10 cellular contexts compared by ENCODE assay signal in the genomic region with DNA sequence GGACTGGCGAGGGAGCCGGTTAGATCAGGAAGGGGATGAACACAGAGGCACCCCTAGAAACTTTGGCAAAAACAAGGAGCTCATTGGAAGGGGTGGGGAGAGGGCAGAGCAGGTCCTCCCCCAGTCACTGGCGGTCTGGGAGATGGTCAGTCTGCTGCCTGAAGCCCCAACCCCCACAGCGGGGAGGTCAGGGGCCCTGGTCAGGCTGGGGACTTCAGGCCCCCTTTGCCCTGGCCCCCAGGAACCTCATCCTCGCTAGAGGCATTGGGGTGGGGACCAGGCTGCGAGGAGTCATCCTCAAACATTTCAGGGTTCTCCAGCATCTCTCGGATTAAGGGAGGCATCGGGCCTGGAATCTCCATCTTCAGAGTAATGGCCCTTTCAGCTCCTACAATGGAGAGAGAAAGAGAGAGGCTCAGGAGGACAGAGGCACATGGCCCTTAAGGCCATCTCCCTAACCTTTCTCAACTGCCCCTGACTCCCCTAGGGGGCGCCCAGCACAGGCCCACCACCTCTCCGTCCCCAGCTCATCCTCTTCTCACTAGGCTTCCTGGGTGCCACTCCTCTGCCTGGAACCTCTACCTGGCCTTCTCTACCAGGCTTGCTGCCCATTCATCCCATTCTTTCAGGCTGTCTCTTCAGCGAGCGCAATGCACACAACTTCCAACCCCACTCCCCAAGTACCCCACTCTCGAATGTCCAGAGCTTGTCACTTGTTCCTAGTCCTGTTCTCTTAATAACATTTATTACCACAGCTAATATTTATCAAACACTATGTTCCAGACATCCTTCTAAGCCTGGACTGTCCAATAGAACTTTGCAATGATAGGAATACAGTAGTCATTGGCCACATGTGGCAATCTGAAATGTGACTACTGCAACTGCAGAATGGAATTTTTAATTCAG. TPM values are rescaled to one million over a fixed set of nuclear protein-coding genes. Genes with fewer than 3 reads are reported as not detected.
DNase-seq lines count a peak whose midpoint lies in the region; ATAC-seq and TF ChIP-seq lines count a peak whose summit lies in the region.
"Had no signal": no experiment of that assay in that cellular context is flagged by ENCODE, and none has a peak within 500 bp of the region (broad histone marks: within the 10 kb centered on the region; RNA-seq: fewer than 3 reads in every experiment).

No MANE protein-coding gene starts in this region.

- no peaks in the 10 kb centered on the region for H3K9me3 ChIP-seq in psoas muscle
- H3K9me3 ChIP-seq: left lung had no signal

- DNase-seq in activated CD4-positive, alpha-beta T cell treated with anti-CD3 and anti-CD28 coated beads for 36 hours, result peak; percentile 48
- DNase-seq in activated CD4-positive, alpha-beta T cell treated with anti-CD3 and anti-CD28 coated beads, Interleukin-2, amount 50 U/mL, for 4 hours, result no peak
- DNase-seq in brain microvascular endothelial cell (no peak), psoas muscle (no peak), cortex of kidney (lab: John Stamatoyannopoulos, UW) (no peak), DMS114 treated with DMSO at 0.1 percent for 48 hours (lab: John Stamatoyannopoulos, UW; ENCODE audit: unreplicated experiment) (no peak)
- DNase-seq: left lung had no signal

- H3K27me3 ChIP-seq in brain microvascular endothelial cell (replicated peaks), result no peaks in the 10 kb centered on the region
- no peaks in the 10 kb centered on the region for H3K27me3 ChIP-seq in psoas muscle (ENCODE audit: insufficient read depth in 3 of 3, low read length in 2 of 3)
- H3K27me3 ChIP-seq: left lung had no signal

- H3K4me1 Mint-ChIP-seq in activated CD4-positive, alpha-beta T cell treated with anti-CD3 and anti-CD28 coated beads for 36 hours, result peaks cover 59% of the 10 kb centered on the region

- CTCF ChIA-PET in activated CD4-positive, alpha-beta T cell treated with anti-CD3 and anti-CD28 coated beads for 36 hours (lab: Charles Lee), result interaction anchor here (0.7 to 10.7 kb wide), 22 partner anchors 9 to 290 kb away, joined by 3 to 173 read pairs (median 4); a partner anchor contains a TSS

- POLR2A ChIA-PET in activated CD4-positive, alpha-beta T cell treated with anti-CD3 and anti-CD28 coated beads for 36 hours (lab: Charles Lee), result interaction anchor here (0.8 kb wide), 1 partner anchor 56 kb away, joined by 5 read pairs; a partner anchor contains a TSS

- TF ChIP-seq CTCF in LNCAP (IDR thresholded peaks at IDR 0.05), result peak; percentile 44
- TF ChIP-seq CTCF in brain microvascular endothelial cell (IDR thresholded peaks at IDR 0.05; ENCODE audit: low read depth, low read length, missing control alignments), result peak; percentile 62
- peak; percentile 8 for TF ChIP-seq CTCF in psoas muscle (IDR thresholded peaks at IDR 0.05)

- H3K36me3 ChIP-seq in brain microvascular endothelial cell (replicated peaks) (peaks cover 44% of the 10 kb centered on the region), psoas muscle (ENCODE audit: insufficient read depth in 1 of 2, low read depth in 1 of 2) (peaks cover 0 to 39% of the 10 kb centered on the region in 2 donors)

- intact Hi-C loops in activated CD4-positive, alpha-beta T cell treated with anti-CD3 and anti-CD28 coated beads for 36 hours (cut with DNase I, micrococcal nuclease), result loop anchor here in 1 of 2 experiments (10.0 kb wide), 1 partner anchor 113 kb away; a partner anchor contains a TSS
- intact Hi-C loops in psoas muscle (cut with DNase I), result loop anchor here in 1 of 2 donors (2.0 kb wide), 1 partner anchor 75 kb away; no protein-coding TSS in a partner anchor

- 83 to 90% (median 88%) methylated on average over 13 of the region's 13 CpGs for WGBS in psoas muscle, 3 donors

- no peaks in the 10 kb centered on the region for H3K9me3 Mint-ChIP-seq in activated CD4-positive, alpha-beta T cell treated with anti-CD3 and anti-CD28 coated beads for 36 hours (ENCODE audit: low read depth)
- H3K9me3 Mint-ChIP-seq: dendritic cell treated with granulocyte-macrophage colony-stimulating factor and Interleukin-4, amounts not matched to agents 40 ng/mL and 50 ng/mL, for 4 days had no signal

- peak overlapping the region; percentile 10 for H3K27ac Mint-ChIP-seq in activated CD4-positive, alpha-beta T cell treated with anti-CD3 and anti-CD28 coated beads for 36 hours
- H3K27ac Mint-ChIP-seq: dendritic cell treated with granulocyte-macrophage colony-stimulating factor and Interleukin-4, amounts not matched to agents 40 ng/mL and 50 ng/mL, for 4 days had no signal

- peaks cover 20% of the 10 kb centered on the region for H3K36me3 Mint-ChIP-seq in activated CD4-positive, alpha-beta T cell treated with anti-CD3 and anti-CD28 coated beads for 36 hours (ENCODE audit: low read depth)

- no peak overlapping the region for H3K4me3 Mint-ChIP-seq in activated CD4-positive, alpha-beta T cell treated with anti-CD3 and anti-CD28 coated beads for 36 hours
- H3K4me3 Mint-ChIP-seq: dendritic cell treated with granulocyte-macrophage colony-stimulating factor and Interleukin-4, amounts not matched to agents 40 ng/mL and 50 ng/mL, for 4 days had no signal

- no peaks in the 10 kb centered on the region for H3K4me1 ChIP-seq in psoas muscle

- in situ Hi-C loops in brain microvascular endothelial cell (cut with HindIII; ENCODE audit: low pct_ligation_motif_present, low sequenced_read_pairs), result no loop called here

- H3K27ac ChIP-seq in brain microvascular endothelial cell (no peak overlapping the region), psoas muscle (no peak overlapping the region)
- H3K27ac ChIP-seq: left lung had no signal

- H3K27me3 Mint-ChIP-seq in activated CD4-positive, alpha-beta T cell treated with anti-CD3 and anti-CD28 coated beads for 36 hours, result no peaks in the 10 kb centered on the region
- H3K27me3 Mint-ChIP-seq: dendritic cell treated with granulocyte-macrophage colony-stimulating factor and Interleukin-4, amounts not matched to agents 40 ng/mL and 50 ng/mL, for 4 days had no signal

- H3K4me3 ChIP-seq in brain microvascular endothelial cell (ENCODE audit: low read depth, low read length) (no peak overlapping the region), psoas muscle (no peak overlapping the region)
- H3K4me3 ChIP-seq: left lung had no signal

- no peak for ATAC-seq in activated CD4-positive, alpha-beta T cell treated with anti-CD3 and anti-CD28 coated beads for 36 hours
- ATAC-seq in psoas muscle, result no peak
- ATAC-seq in GM21576 (IDR thresholded peaks at IDR 0.05; ENCODE audit: unreplicated experiment), result no peak
- ATAC-seq: left lung had no signal

RNA-seq across cellular contexts. Expression of a gene that starts 4.7 kb away (rescaled TPM):
- 10 to 100 TPM; 73.0 to 77.6 TPM for total RNA-seq in activated CD4-positive, alpha-beta T cell treated with anti-CD3 and anti-CD28 coated beads for 36 hours
- 1 to 10 TPM in 2 of 4 donors, under 1 TPM in 2; 0.40 to 1.6 (median 0.94) TPM for total RNA-seq in psoas muscle
- polyA plus RNA-seq in psoas muscle, result under 1 TPM; 0.19 to 0.73 (median 0.35) TPM

RNA-seq across cellular contexts. Expression of a gene that starts 20.3 kb away (rescaled TPM):
- total RNA-seq in activated CD4-positive, alpha-beta T cell treated with anti-CD3 and anti-CD28 coated beads for 36 hours, result 10 to 100 TPM; 20.0 to 21.6 TPM
- 10 to 100 TPM in 1 of 4 donors, 1 to 10 TPM in 3; 5.0 to 10.7 (median 6.2) TPM for total RNA-seq in psoas muscle
- 10 to 100 TPM in 1 of 3 donors, 1 to 10 TPM in 2; 3.7 to 10.8 (median 8.2) TPM for polyA plus RNA-seq in psoas muscle

RNA-seq across cellular contexts. Expression of a gene that starts 31.0 kb away (rescaled TPM):
- 10 to 100 TPM; 20.0 to 23.1 TPM for total RNA-seq in activated CD4-positive, alpha-beta T cell treated with anti-CD3 and anti-CD28 coated beads for 36 hours
- total RNA-seq in psoas muscle, result 1 to 10 TPM; 3.9 to 6.6 (median 5.9) TPM
- polyA plus RNA-seq in psoas muscle, result 1 to 10 TPM; 5.5 to 7.8 (median 6.8) TPM

RNA-seq across cellular contexts. Expression of a gene that starts 31.2 kb away (rescaled TPM):
- 10 to 100 TPM; 34.9 to 40.2 TPM for total RNA-seq in activated CD4-positive, alpha-beta T cell treated with anti-CD3 and anti-CD28 coated beads for 36 hours
- total RNA-seq in psoas muscle, result 10 to 100 TPM; 15.7 to 22.8 (median 19.8) TPM
- 1 to 10 TPM; 3.3 to 8.8 (median 4.7) TPM for polyA plus RNA-seq in psoas muscle

RNA-seq across cellular contexts. Expression of a gene that starts 56.4 kb away (rescaled TPM):
- total RNA-seq in activated CD4-positive, alpha-beta T cell treated with anti-CD3 and anti-CD28 coated beads for 36 hours, result 10 to 100 TPM; 60.8 to 66.9 TPM
- under 1 TPM in 2 of 4 donors, not detected in 2; 0.37 to 0.48 TPM for total RNA-seq in psoas muscle
- polyA plus RNA-seq in psoas muscle, result under 1 TPM; 0.03 to 0.30 (median 0.08) TPM

Comparison
In these comparisons a context has a peak if more than half of its experiments do, and no peak if none do; other contexts are left out.
1. CTCF ChIP-seq: peak in every context shown above with its lines; median percentile 62 in brain microvascular endothelial cell; 44 in LNCAP; 8 in psoas muscle.
2. RNA of a gene that starts 4.7 kb away (total RNA-seq): 73.0 to 77.6 TPM in activated CD4-positive, alpha-beta T cell treated with anti-CD3 and anti-CD28 coated beads for 36 hours; 0.40 to 1.6 TPM in psoas muscle; every median in the first group is over 10 times any median in the second.